Comparison of ENCODE assay signal across 2 cellular contexts in genomic region chr11:34926101-34926830, GRCh38.
TF ChIP-seq lines count a peak whose summit lies in the region.

No MANE protein-coding gene starts in this region.

TF ChIP-seq in HEK293, 187 proteins besides CTCF, POLR2A, EP300 and RAD21 (continued from another document):
- TF ChIP-seq ZNF548 (tag by site-specific recombination; IDR thresholded peaks at IDR 0.05) (no peak), PRDM1 (tag by site-specific recombination; IDR thresholded peaks at IDR 0.05) (no peak), ZNF626 (tag by site-specific recombination; IDR thresholded peaks at IDR 0.05) (no peak), ZNF654 (tag by site-specific recombination; IDR thresholded peaks at IDR 0.05; ENCODE audit: low read depth) (peak; percentile 67), ZNF24 (tag by site-specific recombination; IDR thresholded peaks at IDR 0.05) (no peak), WT1 (tag by site-specific recombination; IDR thresholded peaks at IDR 0.05) (no peak), ZNF623 (tag by site-specific recombination; IDR thresholded peaks at IDR 0.05) (no peak), KLF1 (tag by site-specific recombination; IDR thresholded peaks at IDR 0.05) (no peak), ZNF664 (tag by site-specific recombination; IDR thresholded peaks at IDR 0.05) (peak; percentile 86), SALL2 (tag by site-specific recombination; IDR thresholded peaks at IDR 0.05; ENCODE audit: borderline replicate concordance) (no peak), ZNF280D (tag by site-specific recombination; IDR thresholded peaks at IDR 0.05) (no peak), GLIS1 (tag by site-specific recombination; IDR thresholded peaks at IDR 0.05) (no peak), ZNF596 (tag by site-specific recombination; IDR thresholded peaks at IDR 0.05) (no peak), ZNF350 (tag by site-specific recombination; IDR thresholded peaks at IDR 0.05) (no peak)
- TF ChIP-seq, protein P1, sequence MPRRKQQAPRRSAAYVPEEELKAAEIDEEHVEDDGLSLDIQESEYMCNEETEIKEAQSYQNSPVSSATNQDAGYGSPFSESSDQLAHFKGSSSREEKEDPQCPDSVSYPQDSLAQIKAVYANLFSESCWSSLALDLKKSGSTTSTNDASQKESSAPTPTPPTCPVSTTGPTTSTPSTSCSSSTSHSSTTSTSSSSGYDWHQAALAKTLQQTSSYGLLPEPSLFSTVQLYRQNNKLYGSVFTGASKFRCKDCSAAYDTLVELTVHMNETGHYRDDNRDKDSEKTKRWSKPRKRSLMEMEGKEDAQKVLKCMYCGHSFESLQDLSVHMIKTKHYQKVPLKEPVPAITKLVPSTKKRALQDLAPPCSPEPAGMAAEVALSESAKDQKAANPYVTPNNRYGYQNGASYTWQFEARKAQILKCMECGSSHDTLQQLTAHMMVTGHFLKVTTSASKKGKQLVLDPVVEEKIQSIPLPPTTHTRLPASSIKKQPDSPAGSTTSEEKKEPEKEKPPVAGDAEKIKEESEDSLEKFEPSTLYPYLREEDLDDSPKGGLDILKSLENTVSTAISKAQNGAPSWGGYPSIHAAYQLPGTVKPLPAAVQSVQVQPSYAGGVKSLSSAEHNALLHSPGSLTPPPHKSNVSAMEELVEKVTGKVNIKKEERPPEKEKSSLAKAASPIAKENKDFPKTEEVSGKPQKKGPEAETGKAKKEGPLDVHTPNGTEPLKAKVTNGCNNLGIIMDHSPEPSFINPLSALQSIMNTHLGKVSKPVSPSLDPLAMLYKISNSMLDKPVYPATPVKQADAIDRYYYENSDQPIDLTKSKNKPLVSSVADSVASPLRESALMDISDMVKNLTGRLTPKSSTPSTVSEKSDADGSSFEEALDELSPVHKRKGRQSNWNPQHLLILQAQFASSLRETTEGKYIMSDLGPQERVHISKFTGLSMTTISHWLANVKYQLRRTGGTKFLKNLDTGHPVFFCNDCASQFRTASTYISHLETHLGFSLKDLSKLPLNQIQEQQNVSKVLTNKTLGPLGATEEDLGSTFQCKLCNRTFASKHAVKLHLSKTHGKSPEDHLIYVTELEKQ (tag by site-specific recombination; IDR thresholded peaks at IDR 0.05; ENCODE audit: borderline replicate concordance): no peak
- TF ChIP-seq, protein P2, sequence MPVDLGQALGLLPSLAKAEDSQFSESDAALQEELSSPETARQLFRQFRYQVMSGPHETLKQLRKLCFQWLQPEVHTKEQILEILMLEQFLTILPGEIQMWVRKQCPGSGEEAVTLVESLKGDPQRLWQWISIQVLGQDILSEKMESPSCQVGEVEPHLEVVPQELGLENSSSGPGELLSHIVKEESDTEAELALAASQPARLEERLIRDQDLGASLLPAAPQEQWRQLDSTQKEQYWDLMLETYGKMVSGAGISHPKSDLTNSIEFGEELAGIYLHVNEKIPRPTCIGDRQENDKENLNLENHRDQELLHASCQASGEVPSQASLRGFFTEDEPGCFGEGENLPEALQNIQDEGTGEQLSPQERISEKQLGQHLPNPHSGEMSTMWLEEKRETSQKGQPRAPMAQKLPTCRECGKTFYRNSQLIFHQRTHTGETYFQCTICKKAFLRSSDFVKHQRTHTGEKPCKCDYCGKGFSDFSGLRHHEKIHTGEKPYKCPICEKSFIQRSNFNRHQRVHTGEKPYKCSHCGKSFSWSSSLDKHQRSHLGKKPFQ (tag by site-specific recombination; IDR thresholded peaks at IDR 0.05): no peak

TF ChIP-seq in HepG2, 621 proteins besides CTCF, POLR2A, EP300 and RAD21 (continued from another document):
- TF ChIP-seq ARID3A (IDR thresholded peaks at IDR 0.05; ENCODE audit: low read depth, low read length) (peak; percentile 51; the same call in 1 of the 2 replicates), FOXM1 (CRISPR knock-in tag; IDR thresholded peaks at IDR 0.05) (no peak), MED8 (CRISPR knock-in tag; IDR thresholded peaks at IDR 0.05; ENCODE audit: insufficient replicate concordance) (no peak), SIX4 (CRISPR knock-in tag; IDR thresholded peaks at IDR 0.05) (no peak), ZNF33A (CRISPR knock-in tag; IDR thresholded peaks at IDR 0.05; ENCODE audit: borderline replicate concordance) (no peak), RAD51 (IDR thresholded peaks at IDR 0.05; ENCODE audit: borderline replicate concordance) (no peak), POGK (CRISPR knock-in tag; conservative IDR thresholded peaks at IDR 0.05) (no peak), MYC (CRISPR knock-in tag; IDR thresholded peaks at IDR 0.05; ENCODE audit: borderline replicate concordance) (no peak), NR2F1 (CRISPR knock-in tag; IDR thresholded peaks at IDR 0.05) (no peak), KLF15 (CRISPR knock-in tag; IDR thresholded peaks at IDR 0.05; ENCODE audit: borderline replicate concordance) (no peak), ZNF768 (CRISPR knock-in tag; IDR thresholded peaks at IDR 0.05) (no peak), GABPA (IDR thresholded peaks at IDR 0.05; ENCODE audit: low read depth, low read length) (no peak), GABPA (CRISPR knock-in tag; IDR thresholded peaks at IDR 0.05; ENCODE audit: low read depth) (no peak), STAG1 (CRISPR knock-in tag; IDR thresholded peaks at IDR 0.05) (peak; percentile 77), SMC3 (IDR thresholded peaks at IDR 0.05; ENCODE audit: low read length) (peak; percentile 65; the same call in 1 of the 2 replicates), PAXIP1 (CRISPR knock-in tag; conservative IDR thresholded peaks at IDR 0.05) (no peak)
- TF ChIP-seq, protein P3, sequence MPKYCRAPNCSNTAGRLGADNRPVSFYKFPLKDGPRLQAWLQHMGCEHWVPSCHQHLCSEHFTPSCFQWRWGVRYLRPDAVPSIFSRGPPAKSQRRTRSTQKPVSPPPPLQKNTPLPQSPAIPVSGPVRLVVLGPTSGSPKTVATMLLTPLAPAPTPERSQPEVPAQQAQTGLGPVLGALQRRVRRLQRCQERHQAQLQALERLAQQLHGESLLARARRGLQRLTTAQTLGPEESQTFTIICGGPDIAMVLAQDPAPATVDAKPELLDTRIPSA (CRISPR knock-in tag; IDR thresholded peaks at IDR 0.05; ENCODE audit: borderline replicate concordance): no peak
- TF ChIP-seq, protein P4, sequence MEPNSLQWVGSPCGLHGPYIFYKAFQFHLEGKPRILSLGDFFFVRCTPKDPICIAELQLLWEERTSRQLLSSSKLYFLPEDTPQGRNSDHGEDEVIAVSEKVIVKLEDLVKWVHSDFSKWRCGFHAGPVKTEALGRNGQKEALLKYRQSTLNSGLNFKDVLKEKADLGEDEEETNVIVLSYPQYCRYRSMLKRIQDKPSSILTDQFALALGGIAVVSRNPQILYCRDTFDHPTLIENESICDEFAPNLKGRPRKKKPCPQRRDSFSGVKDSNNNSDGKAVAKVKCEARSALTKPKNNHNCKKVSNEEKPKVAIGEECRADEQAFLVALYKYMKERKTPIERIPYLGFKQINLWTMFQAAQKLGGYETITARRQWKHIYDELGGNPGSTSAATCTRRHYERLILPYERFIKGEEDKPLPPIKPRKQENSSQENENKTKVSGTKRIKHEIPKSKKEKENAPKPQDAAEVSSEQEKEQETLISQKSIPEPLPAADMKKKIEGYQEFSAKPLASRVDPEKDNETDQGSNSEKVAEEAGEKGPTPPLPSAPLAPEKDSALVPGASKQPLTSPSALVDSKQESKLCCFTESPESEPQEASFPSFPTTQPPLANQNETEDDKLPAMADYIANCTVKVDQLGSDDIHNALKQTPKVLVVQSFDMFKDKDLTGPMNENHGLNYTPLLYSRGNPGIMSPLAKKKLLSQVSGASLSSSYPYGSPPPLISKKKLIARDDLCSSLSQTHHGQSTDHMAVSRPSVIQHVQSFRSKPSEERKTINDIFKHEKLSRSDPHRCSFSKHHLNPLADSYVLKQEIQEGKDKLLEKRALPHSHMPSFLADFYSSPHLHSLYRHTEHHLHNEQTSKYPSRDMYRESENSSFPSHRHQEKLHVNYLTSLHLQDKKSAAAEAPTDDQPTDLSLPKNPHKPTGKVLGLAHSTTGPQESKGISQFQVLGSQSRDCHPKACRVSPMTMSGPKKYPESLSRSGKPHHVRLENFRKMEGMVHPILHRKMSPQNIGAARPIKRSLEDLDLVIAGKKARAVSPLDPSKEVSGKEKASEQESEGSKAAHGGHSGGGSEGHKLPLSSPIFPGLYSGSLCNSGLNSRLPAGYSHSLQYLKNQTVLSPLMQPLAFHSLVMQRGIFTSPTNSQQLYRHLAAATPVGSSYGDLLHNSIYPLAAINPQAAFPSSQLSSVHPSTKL (CRISPR knock-in tag; IDR thresholded peaks at IDR 0.05): 0 out of 2 replicates have a peak, but pooled peaks have one; percentile 6
- TF ChIP-seq, protein P5, sequence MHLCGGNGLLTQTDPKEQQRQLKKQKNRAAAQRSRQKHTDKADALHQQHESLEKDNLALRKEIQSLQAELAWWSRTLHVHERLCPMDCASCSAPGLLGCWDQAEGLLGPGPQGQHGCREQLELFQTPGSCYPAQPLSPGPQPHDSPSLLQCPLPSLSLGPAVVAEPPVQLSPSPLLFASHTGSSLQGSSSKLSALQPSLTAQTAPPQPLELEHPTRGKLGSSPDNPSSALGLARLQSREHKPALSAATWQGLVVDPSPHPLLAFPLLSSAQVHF (CRISPR knock-in tag; IDR thresholded peaks at IDR 0.05): no peak
- TF ChIP-seq, protein P6, sequence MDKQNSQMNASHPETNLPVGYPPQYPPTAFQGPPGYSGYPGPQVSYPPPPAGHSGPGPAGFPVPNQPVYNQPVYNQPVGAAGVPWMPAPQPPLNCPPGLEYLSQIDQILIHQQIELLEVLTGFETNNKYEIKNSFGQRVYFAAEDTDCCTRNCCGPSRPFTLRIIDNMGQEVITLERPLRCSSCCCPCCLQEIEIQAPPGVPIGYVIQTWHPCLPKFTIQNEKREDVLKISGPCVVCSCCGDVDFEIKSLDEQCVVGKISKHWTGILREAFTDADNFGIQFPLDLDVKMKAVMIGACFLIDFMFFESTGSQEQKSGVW (CRISPR knock-in tag; IDR thresholded peaks at IDR 0.05; ENCODE audit: borderline replicate concordance): no peak
- TF ChIP-seq, protein P7, sequence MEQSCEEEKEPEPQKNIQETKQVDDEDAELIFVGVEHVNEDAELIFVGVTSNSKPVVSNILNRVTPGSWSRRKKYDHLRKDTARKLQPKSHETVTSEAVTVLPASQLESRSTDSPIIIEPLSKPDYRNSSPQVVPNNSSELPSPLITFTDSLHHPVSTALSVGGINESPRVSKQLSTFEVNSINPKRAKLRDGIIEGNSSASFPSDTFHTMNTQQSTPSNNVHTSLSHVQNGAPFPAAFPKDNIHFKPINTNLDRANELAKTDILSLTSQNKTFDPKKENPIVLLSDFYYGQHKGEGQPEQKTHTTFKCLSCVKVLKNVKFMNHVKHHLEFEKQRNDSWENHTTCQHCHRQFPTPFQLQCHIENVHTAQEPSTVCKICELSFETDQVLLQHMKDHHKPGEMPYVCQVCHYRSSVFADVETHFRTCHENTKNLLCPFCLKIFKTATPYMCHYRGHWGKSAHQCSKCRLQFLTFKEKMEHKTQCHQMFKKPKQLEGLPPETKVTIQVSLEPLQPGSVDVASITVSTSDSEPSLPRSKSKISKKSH (CRISPR knock-in tag; IDR thresholded peaks at IDR 0.05; ENCODE audit: borderline replicate concordance): no peak
- TF ChIP-seq, protein P8, sequence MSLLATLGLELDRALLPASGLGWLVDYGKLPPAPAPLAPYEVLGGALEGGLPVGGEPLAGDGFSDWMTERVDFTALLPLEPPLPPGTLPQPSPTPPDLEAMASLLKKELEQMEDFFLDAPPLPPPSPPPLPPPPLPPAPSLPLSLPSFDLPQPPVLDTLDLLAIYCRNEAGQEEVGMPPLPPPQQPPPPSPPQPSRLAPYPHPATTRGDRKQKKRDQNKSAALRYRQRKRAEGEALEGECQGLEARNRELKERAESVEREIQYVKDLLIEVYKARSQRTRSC (CRISPR knock-in tag; IDR thresholded peaks at IDR 0.05; ENCODE audit: low read depth): no peak
